ENCODE assay signal across 9 cellular contexts in genomic region chr5:137072376-137073174, GRCh38.
DNase-seq lines count a peak whose midpoint lies in the region; ATAC-seq and TF ChIP-seq lines count a peak whose summit lies in the region.
"Had no signal": no experiment of that assay in that cellular context is flagged by ENCODE, and none has a peak within 500 bp of the region (broad histone marks: within the 10 kb centered on the region; RNA-seq: fewer than 3 reads in every experiment).

No MANE protein-coding gene starts in this region.

- no peaks in the 10 kb centered on the region for H3K9me3 Mint-ChIP-seq in osteocyte (ENCODE audit: unreplicated experiment)

- peaks cover 24% of the 10 kb centered on the region for H3K4me1 Mint-ChIP-seq in osteocyte (ENCODE audit: unreplicated experiment)

- H3K4me3 ChIP-seq in coronary artery, result peak overlapping the region; percentile 39

- ATAC-seq in HG02884 (IDR thresholded peaks at IDR 0.05; ENCODE audit: unreplicated experiment), result peak; percentile 49
- ATAC-seq: left lobe of liver had no signal

- no peak for TF ChIP-seq CTCF in coronary artery (IDR thresholded peaks at IDR 0.05)
- no peak for TF ChIP-seq CTCF in osteocyte (IDR thresholded peaks at IDR 0.05)

- DNase-seq in GM03348 (ENCODE audit: low spot score) (peak; percentile 52), coronary artery (ENCODE audit: low spot score) (peak; percentile 35), osteocyte (ENCODE audit: extremely low spot score, unreplicated experiment) (no peak), erythroblast (lab: John Stamatoyannopoulos, UW) (no peak)
- no peak for DNase-seq in central memory CD4-positive, alpha-beta T cell
- no peak for DNase-seq in activated naive CD4-positive, alpha-beta T cell (lab: John Stamatoyannopoulos, UW)
- no peak for DNase-seq in activated T-cell treated with anti-CD3 and anti-CD28 coated beads, Interleukin-2, amount 50 U/mL, for 1 hour

- H3K27ac Mint-ChIP-seq in osteocyte (ENCODE audit: unreplicated experiment), result peak overlapping the region; percentile 5

- H3K27me3 Mint-ChIP-seq in osteocyte (ENCODE audit: unreplicated experiment), result no peaks in the 10 kb centered on the region

- H3K36me3 Mint-ChIP-seq in osteocyte (ENCODE audit: unreplicated experiment), result no peaks in the 10 kb centered on the region

- TF ChIP-seq POLR2A in erythroblast (IDR thresholded peaks at IDR 0.05; ENCODE audit: low read length), result no peak

- H3K27ac ChIP-seq in coronary artery, result peak overlapping the region; percentile 36 to 84

- no peak overlapping the region for H3K4me3 Mint-ChIP-seq in osteocyte (ENCODE audit: unreplicated experiment)

Comparison
In these comparisons a context has a peak if more than half of its experiments do, and no peak if none do; other contexts are left out.
1. DNase-seq: peak in GM03348 (single experiment) and coronary artery (single experiment); none in osteocyte (single experiment), central memory CD4-positive, alpha-beta T cell (single experiment), activated naive CD4-positive, alpha-beta T cell (0 of 4), activated T-cell treated with anti-CD3 and anti-CD28 coated beads, Interleukin-2, amount 50 U/mL, for 1 hour (single experiment) and erythroblast (0 of 2).